ENCODE assay signal across 10 cellular contexts in the genomic region with DNA sequence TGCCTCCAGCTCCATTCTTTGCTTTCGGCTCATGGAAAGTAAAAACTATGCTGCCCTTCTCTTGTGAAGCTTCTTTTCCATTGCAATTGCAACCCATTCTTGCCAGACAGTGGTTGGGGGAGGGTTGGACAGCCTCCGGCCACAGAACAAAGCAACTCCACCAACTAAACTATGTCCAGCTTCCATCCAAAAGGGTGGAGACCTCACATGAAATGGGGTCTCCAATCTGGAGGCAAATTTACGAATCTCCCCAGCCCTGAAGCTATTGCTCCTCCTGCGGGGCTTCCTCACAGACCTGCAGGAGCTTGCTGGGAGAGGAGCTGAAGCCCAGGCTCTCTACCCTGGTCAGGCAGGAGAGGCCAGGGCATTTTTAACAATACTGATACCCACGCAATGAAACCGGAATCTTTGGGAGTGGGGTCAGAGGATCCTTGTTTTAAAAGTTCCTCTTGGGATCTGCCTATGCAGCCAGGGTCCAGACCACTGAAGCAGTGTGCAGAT. TPM values are rescaled to one million over a fixed set of nuclear protein-coding genes. Genes with fewer than 3 reads are reported as not detected.
DNase-seq lines count a peak whose midpoint lies in the region; ATAC-seq and TF ChIP-seq lines count a peak whose summit lies in the region.
"Had no signal": no experiment of that assay in that cellular context is flagged by ENCODE, and none has a peak within 500 bp of the region (broad histone marks: within the 10 kb centered on the region; RNA-seq: fewer than 3 reads in every experiment).

No MANE protein-coding gene starts in this region.

- in situ Hi-C loops in astrocyte of the cerebellum (cut with HindIII; ENCODE audit: low sequenced_read_pairs), result no loop called here

- peaks cover 0 to 27% (median 0%) of the 10 kb centered on the region in 9 donors for H3K36me3 ChIP-seq in heart right ventricle
- H3K36me3 ChIP-seq: BE2C had no signal

- peak; percentile 18 to 61 (median 44) for ATAC-seq in heart right ventricle
- peak; percentile 31 for ATAC-seq in omental fat pad (ENCODE audit: low FRiP score)
- no peak for ATAC-seq in activated T-helper 17 cell treated with anti-CD3 and anti-CD28 coated beads, Interleukin-2, amount 50 U/mL, for 72 hours (replicated peaks)
- no peak for ATAC-seq in GM21390 (IDR thresholded peaks at IDR 0.05; ENCODE audit: unreplicated experiment)

- H3K27me3 ChIP-seq in heart right ventricle, result peaks cover 0 to 15% (median 0%) of the 10 kb centered on the region in 7 donors
- H3K27me3 ChIP-seq: BE2C had no signal

- peaks cover 0 to 12% (median 0%) of the 10 kb centered on the region in 11 donors for H3K9me3 ChIP-seq in heart right ventricle
- H3K9me3 ChIP-seq: BE2C had no signal

- TF ChIP-seq CTCF in AG10803 (conservative IDR thresholded peaks at IDR 0.05; ENCODE audit: low read length) (no peak), astrocyte of the cerebellum (IDR thresholded peaks at IDR 0.05; ENCODE audit: low read depth, low read length, missing control alignments) (no peak), heart right ventricle (IDR thresholded peaks at IDR 0.05) (no peak), omental fat pad (IDR thresholded peaks at IDR 0.05) (no peak)

- H3K9me3 Mint-ChIP-seq in activated T-helper 17 cell treated with anti-CD3 and anti-CD28 coated beads, Interleukin-2, amount 50 U/mL, for 72 hours, result peaks cover 8% of the 10 kb centered on the region

- H3K27ac ChIP-seq in heart right ventricle, result peak overlapping the region; percentile 55 to 91 (median 82)

- peaks cover 0 to 47% (median 23%) of the 10 kb centered on the region in 9 donors for H3K4me1 ChIP-seq in heart right ventricle
- H3K4me1 ChIP-seq: BE2C had no signal

- peaks cover 63% of the 10 kb centered on the region for H3K27me3 Mint-ChIP-seq in activated T-helper 17 cell treated with anti-CD3 and anti-CD28 coated beads, Interleukin-2, amount 50 U/mL, for 72 hours

- H3K4me3 Mint-ChIP-seq in activated T-helper 17 cell treated with anti-CD3 and anti-CD28 coated beads, Interleukin-2, amount 50 U/mL, for 72 hours, result no peak overlapping the region

- H3K27ac Mint-ChIP-seq in activated T-helper 17 cell treated with anti-CD3 and anti-CD28 coated beads, Interleukin-2, amount 50 U/mL, for 72 hours, result no peak overlapping the region

- no peaks in the 10 kb centered on the region for H3K4me1 Mint-ChIP-seq in activated T-helper 17 cell treated with anti-CD3 and anti-CD28 coated beads, Interleukin-2, amount 50 U/mL, for 72 hours

- DNase-seq in AG10803 (ENCODE audit: low read depth), result no peak
- DNase-seq in astrocyte of the cerebellum (ENCODE audit: low read depth), result no peak
- no peak for DNase-seq in heart right ventricle
- DNase-seq in omental fat pad (ENCODE audit: low spot score), result no peak
- DNase-seq in NCI-H774 (lab: John Stamatoyannopoulos, UW), result no peak
- DNase-seq in NCI-H446 (lab: John Stamatoyannopoulos, UW), result no peak
- DNase-seq: BE2C; stimulated activated CD4-positive, alpha-beta T cell treated with anti-CD3 and anti-CD28 coated beads, Interleukin-12 subunit alpha, Interleukin-12 subunit beta, amount 100 ng/mL, for 4 hours had no signal

- 18 to 34% methylated on average over 6 of the region's 6 CpGs for WGBS in heart right ventricle, 2 donors

- H3K4me3 ChIP-seq in AG10803 (ENCODE audit: low read length) (peak overlapping the region; percentile 67), astrocyte of the cerebellum (ENCODE audit: low read depth, low read length) (peak overlapping the region; percentile 22), heart right ventricle (peak overlapping the region; percentile 43 to 66 (median 60))

- intact Hi-C loops in heart right ventricle (cut with DNase I), result loop anchor here in 7 of 10 donors (5.0 to 10.0 kb wide), 8 partner anchors 40 to 145 kb away; a partner anchor contains a TSS

- H3K36me3 Mint-ChIP-seq in activated T-helper 17 cell treated with anti-CD3 and anti-CD28 coated beads, Interleukin-2, amount 50 U/mL, for 72 hours (ENCODE audit: low read depth), result no peaks in the 10 kb centered on the region

RNA-seq across cellular contexts. Expression of a gene that starts 0.6 kb away (rescaled TPM):
- total RNA-seq in heart right ventricle (100 to 1,000 TPM; 157 to 612 (median 228) TPM), omental fat pad (100 to 1,000 TPM in 3 of 4 donors, 10 to 100 TPM in 1; 91.3 to 294 (median 143) TPM)
- polyA plus RNA-seq in heart right ventricle, result 100 to 1,000 TPM in 1 of 2 donors, 10 to 100 TPM in 1; 49.6 to 200 TPM
- total RNA-seq in activated T-helper 17 cell treated with anti-CD3 and anti-CD28 coated beads, Interleukin-2, amount 50 U/mL, for 72 hours, result 1 to 10 TPM; 1.3 to 3.2 TPM

RNA-seq across cellular contexts. Expression of a gene that starts 52.0 kb away (rescaled TPM):
- total RNA-seq in heart right ventricle, result 100 to 1,000 TPM in 5 of 10 donors, 10 to 100 TPM in 5; 92.2 to 132 (median 99.3) TPM
- polyA plus RNA-seq in heart right ventricle, result 100 to 1,000 TPM in 1 of 2 donors, 10 to 100 TPM in 1; 21.4 to 115 TPM
- 10 to 100 TPM; 42.4 to 70.6 (median 47.2) TPM for total RNA-seq in omental fat pad
- 10 to 100 TPM; 60.2 to 84.3 TPM for total RNA-seq in activated T-helper 17 cell treated with anti-CD3 and anti-CD28 coated beads, Interleukin-2, amount 50 U/mL, for 72 hours

Comparison
In these comparisons a context has a peak if more than half of its experiments do, and no peak if none do; other contexts are left out.
1. ATAC-seq: peak in heart right ventricle (8 of 8) and omental fat pad (single experiment); none in activated T-helper 17 cell treated with anti-CD3 and anti-CD28 coated beads, Interleukin-2, amount 50 U/mL, for 72 hours (single experiment) and GM21390 (single experiment).
2. RNA of a gene that starts 0.6 kb away (total RNA-seq): 157 to 612 TPM in heart right ventricle and 91.3 to 294 TPM in omental fat pad; 1.3 to 3.2 TPM in activated T-helper 17 cell treated with anti-CD3 and anti-CD28 coated beads, Interleukin-2, amount 50 U/mL, for 72 hours; every median in the first group is over 10 times any median in the second.
3. Peak in every context shown above with its lines, with median percentiles within 50 percentile points of each other: H3K4me3 ChIP-seq.